ENCODE assay signal across 8 cellular contexts in the genomic region with DNA sequence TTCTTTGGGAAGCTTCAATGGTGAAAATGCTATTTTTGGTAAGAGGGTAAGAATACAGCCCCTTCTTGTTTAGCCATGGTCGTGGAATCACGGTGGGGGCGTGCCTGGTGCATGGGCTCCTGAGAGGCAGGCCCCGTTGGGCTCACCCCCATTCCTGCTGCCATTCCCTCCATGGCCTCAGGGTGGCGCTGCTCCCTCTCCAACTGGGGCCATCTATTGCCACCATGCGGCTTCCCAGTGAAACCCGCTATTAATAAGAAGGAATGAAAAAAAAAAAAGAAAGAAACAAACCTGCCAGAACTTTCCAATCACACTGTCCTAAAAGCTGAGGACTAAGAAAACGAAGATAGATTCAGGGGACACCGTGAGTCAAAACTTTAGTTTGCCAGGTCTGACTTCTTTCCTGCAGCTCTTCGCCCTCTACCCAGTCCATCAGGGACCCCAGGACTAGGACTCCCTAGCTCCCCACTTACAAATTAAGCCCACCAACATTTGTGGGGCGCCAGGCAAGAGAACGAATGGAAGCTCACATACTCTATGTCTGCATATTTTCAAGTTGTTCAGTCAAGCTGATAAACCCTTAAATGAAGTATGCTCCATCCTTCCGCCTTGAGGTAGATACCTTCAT. TPM values are rescaled to one million over a fixed set of nuclear protein-coding genes. Genes with fewer than 3 reads are reported as not detected.
DNase-seq lines count a peak whose midpoint lies in the region; ATAC-seq and TF ChIP-seq lines count a peak whose summit lies in the region.

No MANE protein-coding gene starts in this region.

- H3K36me3 Mint-ChIP-seq in activated T-helper 2 cell treated with anti-CD3 and anti-CD28 coated beads, Interferon-gamma antibody, Interleukin-2, Interleukin-4, amounts not matched to agents 10 μg/mL and 5 μg/mL and 100 μg/mL, durations not matched to agents 14 hours and 24 hours and 36 hours (ENCODE audit: low read depth): no peaks in the 10 kb centered on the region

- H3K36me3 ChIP-seq in RWPE2 (ENCODE audit: low read depth) (no peaks in the 10 kb centered on the region), osteoblast (ENCODE audit: insufficient read depth, low read length) (no peaks in the 10 kb centered on the region), thoracic aorta (no peaks in the 10 kb centered on the region)

- H3K27me3 Mint-ChIP-seq in activated T-helper 2 cell treated with anti-CD3 and anti-CD28 coated beads, Interferon-gamma antibody, Interleukin-2, Interleukin-4, amounts not matched to agents 10 μg/mL and 5 μg/mL and 100 μg/mL, durations not matched to agents 14 hours and 24 hours and 36 hours (ENCODE audit: low read depth): no peaks in the 10 kb centered on the region

- peaks cover 7% of the 10 kb centered on the region for H3K4me1 Mint-ChIP-seq in activated T-helper 2 cell treated with anti-CD3 and anti-CD28 coated beads, Interferon-gamma antibody, Interleukin-2, Interleukin-4, amounts not matched to agents 10 μg/mL and 5 μg/mL and 100 μg/mL, durations not matched to agents 14 hours and 24 hours and 36 hours (ENCODE audit: low read depth)

- H4K20me1 ChIP-seq in osteoblast (ENCODE audit: insufficient read depth, low read length): no peaks in the 10 kb centered on the region

- peak; percentile 98 for TF ChIP-seq RAD21 in Ishikawa (IDR thresholded peaks at IDR 0.05; ENCODE audit: low read depth)

- intact Hi-C loops in activated T-helper 2 cell treated with anti-CD3 and anti-CD28 coated beads, Interferon-gamma antibody, Interleukin-2, Interleukin-4, amounts not matched to agents 10 μg/mL and 5 μg/mL and 100 μg/mL, durations not matched to agents 14 hours and 24 hours and 36 hours (cut with micrococcal nuclease): loop anchor here (1.0 kb wide), 2 partner anchors 72 to 120 kb away; no protein-coding TSS in a partner anchor

- no peaks in the 10 kb centered on the region for H3K9me3 Mint-ChIP-seq in activated T-helper 2 cell treated with anti-CD3 and anti-CD28 coated beads, Interferon-gamma antibody, Interleukin-2, Interleukin-4, amounts not matched to agents 10 μg/mL and 5 μg/mL and 100 μg/mL, durations not matched to agents 14 hours and 24 hours and 36 hours

- ATAC-seq in GM18861 (IDR thresholded peaks at IDR 0.05; ENCODE audit: unreplicated experiment): peak; percentile 57
- peak; percentile 92 for ATAC-seq in RWPE2 (ENCODE audit: low read depth)
- ATAC-seq in thoracic aorta (ENCODE audit: insufficient number of reproducible peaks, low FRiP score, low read depth): peak; percentile 33

- H3K4me3 ChIP-seq in RWPE2 (ENCODE audit: severe bottlenecking) (no peak overlapping the region), foreskin fibroblast (ENCODE audit: low read depth in 1 of 2, low read length in 2 of 2) (no peak overlapping the region), osteoblast (ENCODE audit: insufficient read depth, low read length) (no peak overlapping the region), thoracic aorta (no peak overlapping the region)

- peak overlapping the region; percentile 59 for H2AFZ ChIP-seq in osteoblast (ENCODE audit: low read length)

- no peak overlapping the region for H3K27ac Mint-ChIP-seq in activated T-helper 2 cell treated with anti-CD3 and anti-CD28 coated beads, Interferon-gamma antibody, Interleukin-2, Interleukin-4, amounts not matched to agents 10 μg/mL and 5 μg/mL and 100 μg/mL, durations not matched to agents 14 hours and 24 hours and 36 hours

- TF ChIP-seq CTCF in RWPE2 (IDR thresholded peaks at IDR 0.05; ENCODE audit: poor library complexity, severe bottlenecking) (peak; percentile 100), foreskin fibroblast (IDR thresholded peaks at IDR 0.05; ENCODE audit: low read depth, low read length) (peak; percentile 99), osteoblast (IDR thresholded peaks at IDR 0.05; ENCODE audit: extremely low read depth, low read depth, low read length) (peak; percentile 99), thoracic aorta (IDR thresholded peaks at IDR 0.05) (peak; percentile 98)

- in situ Hi-C loops in ACHN (cut with HindIII; ENCODE audit: low pct_ligation_motif_present, low pct_unique_long_range_greater_than_20kb, low sequenced_read_pairs): no loop called here

- H3K27ac ChIP-seq in RWPE2 (ENCODE audit: poor library complexity, severe bottlenecking): no peak overlapping the region
- peak overlapping the region; percentile 50 for H3K27ac ChIP-seq in osteoblast (ENCODE audit: low read depth, low read length)
- H3K27ac ChIP-seq in thoracic aorta: peak overlapping the region; percentile 19 to 22

- H3K4me1 ChIP-seq in RWPE2 (ENCODE audit: insufficient read depth, poor library complexity, severe bottlenecking) (no peaks in the 10 kb centered on the region), osteoblast (ENCODE audit: insufficient read depth, low read length) (peaks cover 14% of the 10 kb centered on the region), thoracic aorta (ENCODE audit: control insufficient read depth in 1 of 2, low read depth in 2 of 2) (peaks cover 12 to 44% of the 10 kb centered on the region in 2 donors)

- no peaks in the 10 kb centered on the region for H3K79me2 ChIP-seq in osteoblast (ENCODE audit: insufficient read depth, low read length)

- no peaks in the 10 kb centered on the region for H3K9me3 ChIP-seq in RWPE2 (ENCODE audit: severe bottlenecking)
- H3K9me3 ChIP-seq in osteoblast (ENCODE audit: low read depth, low read length): no peaks in the 10 kb centered on the region
- H3K9me3 ChIP-seq in thoracic aorta: no peaks in the 10 kb centered on the region

- peak; percentile 76 for DNase-seq in ACHN
- DNase-seq in RWPE2 (ENCODE audit: low spot score): peak; percentile 70
- DNase-seq in activated T-helper 2 cell treated with anti-CD3 and anti-CD28 coated beads, Interferon-gamma antibody, Interleukin-2, Interleukin-4, amounts not matched to agents 10 μg/mL and 5 μg/mL and 100 μg/mL, durations not matched to agents 14 hours and 24 hours and 36 hours (ENCODE audit: low spot score): peak; percentile 72
- DNase-seq in foreskin fibroblast: peak; percentile 50 to 88
- peak; percentile 77 for DNase-seq in osteoblast (ENCODE audit: insufficient read length, low spot score, missing footprints)
- DNase-seq in thoracic aorta (ENCODE audit: low spot score): peak; percentile 45

- no peak overlapping the region for H3K4me2 ChIP-seq in osteoblast (ENCODE audit: insufficient read depth, low read length)

- no peak for TF ChIP-seq EP300 in Ishikawa (IDR thresholded peaks at IDR 0.05; ENCODE audit: borderline replicate concordance)

- no peak overlapping the region for H3K4me3 Mint-ChIP-seq in activated T-helper 2 cell treated with anti-CD3 and anti-CD28 coated beads, Interferon-gamma antibody, Interleukin-2, Interleukin-4, amounts not matched to agents 10 μg/mL and 5 μg/mL and 100 μg/mL, durations not matched to agents 14 hours and 24 hours and 36 hours (ENCODE audit: low read depth)

- H3K27me3 ChIP-seq in RWPE2 (ENCODE audit: insufficient read depth, poor library complexity, severe bottlenecking): no peaks in the 10 kb centered on the region
- H3K27me3 ChIP-seq in osteoblast (ENCODE audit: insufficient read depth, low read length): no peaks in the 10 kb centered on the region
- no peaks in the 10 kb centered on the region for H3K27me3 ChIP-seq in thoracic aorta (replicated peaks; ENCODE audit: insufficient read depth)

TF ChIP-seq in Ishikawa, 13 proteins besides CTCF, POLR2A, EP300 and RAD21:
- peak; percentile 55 for TF ChIP-seq TEAD4 (IDR thresholded peaks at IDR 0.05)
- TF ChIP-seq YY1 (IDR thresholded peaks at IDR 0.05; ENCODE audit: low read depth): no peak

RNA-seq across cellular contexts. Expression of a gene that starts 30.6 kb away (rescaled TPM):
- total RNA-seq in activated T-helper 2 cell treated with anti-CD3 and anti-CD28 coated beads, Interferon-gamma antibody, Interleukin-2, Interleukin-4, amounts not matched to agents 10 μg/mL and 5 μg/mL and 100 μg/mL, durations not matched to agents 14 hours and 24 hours and 36 hours: 57.2 and 59.3 TPM in 2 replicates
- total RNA-seq in osteoblast (115 and 151 TPM in 2 replicates), thoracic aorta (100 to 1,000 TPM; 177 to 283 TPM)

Comparison
In these comparisons a context has a peak if more than half of its experiments do, and no peak if none do; other contexts are left out.
1. ATAC-seq: peak in every context shown above with its lines; median percentile 92 in RWPE2; 57 in GM18861; 33 in thoracic aorta.